Comparison of ENCODE assay signal across 8 cellular contexts in the genomic region with DNA sequence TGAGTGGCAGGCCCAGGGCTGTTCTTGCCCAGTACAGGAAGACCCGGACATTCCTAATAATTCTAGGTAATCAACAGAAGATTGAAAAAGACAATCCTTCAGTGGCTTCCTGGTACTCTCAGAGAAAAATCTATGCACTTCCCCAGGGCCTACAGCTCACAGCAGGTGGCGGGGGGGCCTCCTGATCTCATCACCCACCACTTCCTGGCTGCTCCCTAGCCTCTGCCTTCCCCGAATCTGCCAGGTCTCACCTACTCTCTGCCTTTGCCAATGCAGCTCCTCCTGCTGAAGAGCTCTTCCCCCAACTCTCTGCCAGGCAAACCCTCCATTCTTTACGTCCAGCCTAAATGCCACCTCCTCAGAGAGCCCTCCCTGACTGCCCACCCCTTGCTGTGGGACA. TPM values are rescaled to one million over a fixed set of nuclear protein-coding genes. Genes with fewer than 3 reads are reported as not detected.
A peak's percentile ranks its signal among the peaks of the same experiment; 100 is the strongest.
DNase-seq lines count a peak whose midpoint lies in the region; ATAC-seq, FAIRE-seq and TF ChIP-seq lines count a peak whose summit lies in the region.

No MANE protein-coding gene starts in this region.

- no peak overlapping the region for H3K4me3 ChIP-seq in BLaER1
- H3K4me3 ChIP-seq in kidney (ENCODE audit: low read length in 2 of 2): no peak overlapping the region

- ATAC-seq in GM19452 (IDR thresholded peaks at IDR 0.05; ENCODE audit: unreplicated experiment): no peak

- peaks cover 1% of the 10 kb centered on the region; the same call in 1 of the 2 replicates for H3K36me3 ChIP-seq in BLaER1
- no peaks in the 10 kb centered on the region for H3K36me3 ChIP-seq in kidney (ENCODE audit: control insufficient read depth in 1 of 2, insufficient read depth in 2 of 2, low read length in 2 of 2)

- H3K9me3 ChIP-seq in BLaER1 (no peaks in the 10 kb centered on the region), kidney (ENCODE audit: control insufficient read depth in 1 of 2, low read length in 2 of 2) (no peaks in the 10 kb centered on the region)

- TF ChIP-seq CTCF in kidney (IDR thresholded peaks at IDR 0.05; ENCODE audit: borderline replicate concordance, extremely low read depth, insufficient read depth): no peak

- intact Hi-C loops in kidney (cut with DNase I): no loop called here

- FAIRE-seq in kidney (lab: Jason Lieb, UNC): no peak

- H3K4me1 ChIP-seq in BLaER1: peaks cover 81% of the 10 kb centered on the region
- H3K4me1 ChIP-seq in kidney (ENCODE audit: control insufficient read depth in 1 of 2, insufficient read depth in 1 of 2, low read depth in 1 of 2, low read length in 2 of 2): peaks cover 8 to 12% of the 10 kb centered on the region in 2 donors

- H3K27me3 ChIP-seq in BLaER1: no peaks in the 10 kb centered on the region

- H3K4me2 ChIP-seq in BLaER1: peak overlapping the region; percentile 82

- no peaks in the 10 kb centered on the region for H4K20me1 ChIP-seq in BLaER1

- DNase-seq in NCI-H226 (peak; percentile 45), iPS-NIHi7 (ENCODE audit: extremely low spot score) (peak; percentile 67), kidney (no peak), NCI-H146 treated with DMSO at 0.1 percent for 48 hours (lab: John Stamatoyannopoulos, UW; ENCODE audit: unreplicated experiment) (no peak)
- DNase-seq in activated T-cell treated with anti-CD3 and anti-CD28 coated beads, Interleukin-2, amount 50 U/mL, for 48 hours: peak; percentile 75 to 79
- peak; percentile 53 to 54 for DNase-seq in stimulated activated CD8-positive, alpha-beta memory T cell treated with anti-CD3 and anti-CD28 coated beads, Interleukin-15, amount 100 ng/mL, for 48 hours (ENCODE audit: low read depth in 2 of 2)

- peak overlapping the region; percentile 65 for H3K9ac ChIP-seq in BLaER1
- no peak overlapping the region for H3K9ac ChIP-seq in kidney (ENCODE audit: low read length in 2 of 2)

- peak overlapping the region; percentile 74 for H3K27ac ChIP-seq in BLaER1
- peak overlapping the region in 1 of 2 donors; percentile 65 for H3K27ac ChIP-seq in kidney (ENCODE audit: low read depth in 2 of 2, low read length in 2 of 2)

RNA-seq across cellular contexts. Expression of a gene that starts 37.5 kb away (rescaled TPM):
- total RNA-seq in kidney: 38.5 TPM
- polyA plus RNA-seq in kidney (ENCODE audit: insufficient read depth, low read depth, low replicate concordance): 15.7 TPM

RNA-seq across cellular contexts. Expression of a gene that starts 41.0 kb away (rescaled TPM):
- 1.2 TPM for total RNA-seq in kidney
- polyA plus RNA-seq in kidney (ENCODE audit: insufficient read depth, low read depth, low replicate concordance): 2.6 TPM

Comparison
In these comparisons a context has a peak if more than half of its experiments do, and no peak if none do; other contexts are left out.
1. DNase-seq: peak in NCI-H226 (single experiment), activated T-cell treated with anti-CD3 and anti-CD28 coated beads, Interleukin-2, amount 50 U/mL, for 48 hours (2 of 2), iPS-NIHi7 (single experiment) and stimulated activated CD8-positive, alpha-beta memory T cell treated with anti-CD3 and anti-CD28 coated beads, Interleukin-15, amount 100 ng/mL, for 48 hours (2 of 2); none in kidney (single experiment) and NCI-H146 treated with DMSO at 0.1 percent for 48 hours (single experiment).